17 cellular contexts compared by ENCODE assay signal in genomic region chr5:34582364-34582763, GRCh38.
DNase-seq lines count a peak whose midpoint lies in the region; ATAC-seq and TF ChIP-seq lines count a peak whose summit lies in the region.
"Had no signal": no experiment of that assay in that cellular context is flagged by ENCODE, and none has a peak within 500 bp of the region (broad histone marks: within the 10 kb centered on the region; RNA-seq: fewer than 3 reads in every experiment).

No MANE protein-coding gene starts in this region.

- TF ChIP-seq CTCF in HFFc6 (IDR thresholded peaks at IDR 0.05) (peak; percentile 14; the same call in 1 of the 2 replicates), VCaP (conservative IDR thresholded peaks at IDR 0.05) (peak; percentile 23; the same call in 1 of the 2 replicates), osteoblast (IDR thresholded peaks at IDR 0.05; ENCODE audit: extremely low read depth, low read depth, low read length) (no peak)

- no peak overlapping the region for H3K4me3 Mint-ChIP-seq in HFFc6
- H3K4me3 Mint-ChIP-seq: activated CD8-positive, alpha-beta T cell treated with anti-CD3 and anti-CD28 coated beads for 36 hours; activated naive CD8-positive, alpha-beta T cell treated with anti-CD3 and anti-CD28 coated beads for 36 hours; IgD-negative memory B cell had no signal

- peaks cover 53% of the 10 kb centered on the region for H3K4me1 Mint-ChIP-seq in HFFc6 (ENCODE audit: low read depth)
- H3K4me1 Mint-ChIP-seq: activated naive CD8-positive, alpha-beta T cell treated with anti-CD3 and anti-CD28 coated beads for 36 hours had no signal

- no peaks in the 10 kb centered on the region for H3K79me2 ChIP-seq in osteoblast (ENCODE audit: insufficient read depth, low read length)

- no peak overlapping the region for H3K27ac Mint-ChIP-seq in HFFc6
- H3K27ac Mint-ChIP-seq: activated CD8-positive, alpha-beta T cell treated with anti-CD3 and anti-CD28 coated beads for 36 hours; activated naive CD8-positive, alpha-beta T cell treated with anti-CD3 and anti-CD28 coated beads for 36 hours; IgD-negative memory B cell had no signal

- no peaks in the 10 kb centered on the region for H3K27me3 ChIP-seq in osteoblast (ENCODE audit: insufficient read depth, low read length)
- H3K27me3 ChIP-seq: heart right ventricle had no signal

- H3K36me3 Mint-ChIP-seq in HFFc6 (ENCODE audit: low read depth) = peaks cover 9% of the 10 kb centered on the region
- H3K36me3 Mint-ChIP-seq: activated naive CD8-positive, alpha-beta T cell treated with anti-CD3 and anti-CD28 coated beads for 36 hours; IgD-negative memory B cell had no signal

- H3K27me3 Mint-ChIP-seq in HFFc6 (ENCODE audit: insufficient read depth) = peaks cover 5% of the 10 kb centered on the region

- H3K9me3 Mint-ChIP-seq in HFFc6 = peaks cover 5% of the 10 kb centered on the region; the same call in 1 of the 2 replicates
- H3K9me3 Mint-ChIP-seq: activated naive CD8-positive, alpha-beta T cell treated with anti-CD3 and anti-CD28 coated beads for 36 hours; IgD-negative memory B cell had no signal

- peak; percentile 77 for DNase-seq in DMS 273 (lab: John Stamatoyannopoulos, UW; ENCODE audit: unreplicated experiment)
- DNase-seq in HFFc6 = no peak
- DNase-seq in iPS-NIHi11 (ENCODE audit: low spot score) = peak; percentile 41
- DNase-seq in head of caudate nucleus = no peak
- DNase-seq in Right ventricle myocardium inferior (ENCODE audit: missing footprints) = no peak
- DNase-seq in kidney glomerular epithelial cell (lab: John Stamatoyannopoulos, UW) = no peak
- DNase-seq in osteoblast (ENCODE audit: insufficient read length, low spot score, missing footprints) = no peak
- DNase-seq: activated CD8-positive, alpha-beta T cell treated with anti-CD3 and anti-CD28 coated beads for 36 hours; activated naive CD8-positive, alpha-beta T cell treated with anti-CD3 and anti-CD28 coated beads for 36 hours; Calu3; heart right ventricle; NCI-H1092; stimulated activated CD4-positive, alpha-beta T cell treated with anti-CD3 and anti-CD28 coated beads, Interleukin-4, amount 100 ng/mL, for 24 hours; stimulated activated CD8-positive, alpha-beta memory T cell treated with anti-CD3 and anti-CD28 coated beads, Interleukin-4, amount 100 ng/mL, for 48 hours had no signal

- H3K27ac ChIP-seq in VCaP (peak overlapping the region; percentile 9), osteoblast (ENCODE audit: low read depth, low read length) (no peak overlapping the region)

- H3K4me2 ChIP-seq in osteoblast (ENCODE audit: insufficient read depth, low read length) = no peak overlapping the region

- no peak overlapping the region for H2AFZ ChIP-seq in osteoblast (ENCODE audit: low read length)

- no peaks in the 10 kb centered on the region for H3K36me3 ChIP-seq in osteoblast (ENCODE audit: insufficient read depth, low read length)
- H3K36me3 ChIP-seq: HAP-1, heart right ventricle had no signal

- ATAC-seq in Right ventricle myocardium inferior = no peak
- ATAC-seq: activated CD8-positive, alpha-beta T cell treated with anti-CD3 and anti-CD28 coated beads for 36 hours had no signal

- H3K4me1 ChIP-seq in osteoblast (ENCODE audit: insufficient read depth, low read length) = peaks cover 35% of the 10 kb centered on the region
- H3K4me1 ChIP-seq: HAP-1 had no signal

- no peaks in the 10 kb centered on the region for H3K9me3 ChIP-seq in osteoblast (ENCODE audit: low read depth, low read length)
- H3K9me3 ChIP-seq: HAP-1 had no signal

- intact Hi-C loops in head of caudate nucleus (cut with DNase I) = no loop called here
- intact Hi-C loops in Right ventricle myocardium inferior (cut with DNase I) = no loop called here

- no peak overlapping the region for H3K4me3 ChIP-seq in osteoblast (ENCODE audit: insufficient read depth, low read length)
- H3K4me3 ChIP-seq: HAP-1, heart right ventricle had no signal

- H4K20me1 ChIP-seq in osteoblast (ENCODE audit: insufficient read depth, low read length) = no peaks in the 10 kb centered on the region

Comparison
In these comparisons a context has a peak if more than half of its experiments do, and no peak if none do; other contexts are left out.
1. DNase-seq: peak in DMS 273 (single experiment) and iPS-NIHi11 (single experiment); none in HFFc6 (single experiment), head of caudate nucleus (0 of 42), Right ventricle myocardium inferior (single experiment), kidney glomerular epithelial cell (single experiment) and osteoblast (single experiment).